ENCODE assay signal across 8 cellular contexts in the genomic region with DNA sequence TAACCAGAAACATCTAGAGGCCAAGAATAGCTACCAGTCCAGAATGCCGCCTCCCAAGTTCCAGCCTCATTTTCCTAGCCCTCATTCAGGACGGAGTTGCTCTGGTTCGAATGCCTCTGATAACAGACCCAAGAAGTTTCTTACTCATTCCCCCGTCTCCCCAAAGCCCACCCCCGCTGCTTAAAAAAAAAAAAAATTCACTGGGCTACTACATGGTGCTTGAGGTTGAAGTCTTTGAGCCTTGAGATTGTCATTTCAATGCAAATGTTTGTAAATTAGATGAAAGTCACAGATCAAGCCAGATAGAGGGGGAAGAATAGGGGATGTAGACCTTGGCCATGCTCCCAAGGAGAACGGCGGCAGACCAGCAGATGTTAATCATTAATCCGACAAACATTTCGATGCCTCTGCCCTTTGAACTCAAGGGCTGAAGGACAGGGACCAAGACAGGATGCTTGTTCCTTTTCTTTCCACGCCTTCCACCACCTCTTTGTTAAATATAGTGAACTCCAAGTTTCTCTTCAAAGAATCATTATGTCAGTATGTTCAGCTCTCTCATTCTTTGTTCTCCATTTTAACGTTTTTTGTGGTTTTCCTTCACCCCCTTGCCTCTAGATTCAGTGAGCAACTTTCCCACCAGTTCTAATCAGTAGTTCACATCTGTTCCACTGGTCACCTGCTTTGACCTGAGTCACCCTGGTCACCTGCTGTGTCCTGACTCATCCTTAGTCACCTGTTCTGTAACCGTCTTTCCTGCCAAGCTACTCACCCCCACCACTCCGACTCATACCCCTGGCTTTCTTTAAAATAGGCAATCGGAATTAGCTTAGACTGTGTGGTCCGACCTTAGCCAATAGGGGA.
A peak's percentile ranks its signal among the peaks of the same experiment; 100 is the strongest.
DNase-seq lines count a peak whose midpoint lies in the region; ATAC-seq and TF ChIP-seq lines count a peak whose summit lies in the region.

No MANE protein-coding gene starts in this region.

- POLR2A ChIA-PET in activated naive CD8-positive, alpha-beta T cell treated with anti-CD3 and anti-CD28 coated beads, Interleukin-2, amount 10 ng/mL, durations not matched to agents 7 days and 5 days (lab: Charles Lee): no interaction called here

- peak; percentile 77 for ATAC-seq in activated naive CD8-positive, alpha-beta T cell treated with anti-CD3 and anti-CD28 coated beads, Interleukin-2, amount 10 ng/mL, durations not matched to agents 7 days and 5 days (ENCODE audit: low read depth)

- no peak for TF ChIP-seq CTCF in NB4 (IDR thresholded peaks at IDR 0.05; ENCODE audit: low read depth, low read length)

- peak overlapping the region; percentile 29 for H3K4me3 Mint-ChIP-seq in activated naive CD8-positive, alpha-beta T cell treated with anti-CD3 and anti-CD28 coated beads, Interleukin-2, amount 10 ng/mL, durations not matched to agents 7 days and 5 days

- H3K9me3 Mint-ChIP-seq in activated naive CD8-positive, alpha-beta T cell treated with anti-CD3 and anti-CD28 coated beads, Interleukin-2, amount 10 ng/mL, durations not matched to agents 7 days and 5 days: no peaks in the 10 kb centered on the region

- H3K4me1 Mint-ChIP-seq in activated naive CD8-positive, alpha-beta T cell treated with anti-CD3 and anti-CD28 coated beads, Interleukin-2, amount 10 ng/mL, durations not matched to agents 7 days and 5 days: peaks cover 7% of the 10 kb centered on the region

- no peaks in the 10 kb centered on the region for H3K36me3 Mint-ChIP-seq in activated naive CD8-positive, alpha-beta T cell treated with anti-CD3 and anti-CD28 coated beads, Interleukin-2, amount 10 ng/mL, durations not matched to agents 7 days and 5 days

- peak; percentile 26 to 36 for DNase-seq in activated CD4-positive, alpha-beta T cell treated with anti-CD3 and anti-CD28 coated beads for 24 hours (ENCODE audit: low read depth in 2 of 2)
- no peak for DNase-seq in activated CD4-positive, alpha-beta T cell treated with anti-CD3 and anti-CD28 coated beads for 1 hour
- peak; percentile 51 for DNase-seq in NB4 (ENCODE audit: low read depth)
- DNase-seq in activated naive CD8-positive, alpha-beta T cell treated with anti-CD3 and anti-CD28 coated beads, Interleukin-2, amount 10 ng/mL, durations not matched to agents 7 days and 5 days: no peak
- DNase-seq in stimulated activated CD4-positive, alpha-beta T cell treated with anti-CD3 and anti-CD28 coated beads, Interleukin-12 subunit alpha, Interleukin-12 subunit beta, amount 100 ng/mL, for 4 hours: peak; percentile 27
- DNase-seq in NCI-H774 (lab: John Stamatoyannopoulos, UW): no peak
- no peak for DNase-seq in NCI-H2227 treated with DMSO at 0.1 percent for 48 hours (lab: John Stamatoyannopoulos, UW)
- DNase-seq in MV-4-11 (lab: John Stamatoyannopoulos, UW): no peak

- no peaks in the 10 kb centered on the region for H3K27me3 Mint-ChIP-seq in activated naive CD8-positive, alpha-beta T cell treated with anti-CD3 and anti-CD28 coated beads, Interleukin-2, amount 10 ng/mL, durations not matched to agents 7 days and 5 days

- H3K4me3 ChIP-seq in NB4 (ENCODE audit: low read depth, low read length): no peak overlapping the region

- no peak for TF ChIP-seq POLR2A in NB4 (IDR thresholded peaks at IDR 0.05; ENCODE audit: extremely low read depth, insufficient read length)

- H3K27ac Mint-ChIP-seq in activated naive CD8-positive, alpha-beta T cell treated with anti-CD3 and anti-CD28 coated beads, Interleukin-2, amount 10 ng/mL, durations not matched to agents 7 days and 5 days: peak overlapping the region; percentile 17

Comparison
In these comparisons a context has a peak if more than half of its experiments do, and no peak if none do; other contexts are left out.
1. DNase-seq: peak in activated CD4-positive, alpha-beta T cell treated with anti-CD3 and anti-CD28 coated beads for 24 hours (2 of 2), NB4 (single experiment) and stimulated activated CD4-positive, alpha-beta T cell treated with anti-CD3 and anti-CD28 coated beads, Interleukin-12 subunit alpha, Interleukin-12 subunit beta, amount 100 ng/mL, for 4 hours (single experiment); none in activated CD4-positive, alpha-beta T cell treated with anti-CD3 and anti-CD28 coated beads for 1 hour (single experiment), activated naive CD8-positive, alpha-beta T cell treated with anti-CD3 and anti-CD28 coated beads, Interleukin-2, amount 10 ng/mL, durations not matched to agents 7 days and 5 days (single experiment), NCI-H774 (single experiment), NCI-H2227 treated with DMSO at 0.1 percent for 48 hours (single experiment) and MV-4-11 (single experiment).